Comparison of ENCODE assay signal across 19 cellular contexts in genomic region chr5:64707191-64707590, GRCh38. TPM values are rescaled to one million over a fixed set of nuclear protein-coding genes. Genes with fewer than 3 reads are reported as not detected.
DNase-seq lines count a peak whose midpoint lies in the region; ATAC-seq and TF ChIP-seq lines count a peak whose summit lies in the region.
"Had no signal": no experiment of that assay in that cellular context is flagged by ENCODE, and none has a peak within 500 bp of the region (broad histone marks: within the 10 kb centered on the region; RNA-seq: fewer than 3 reads in every experiment).

No MANE protein-coding gene starts in this region.

- H3K27me3 Mint-ChIP-seq in GM23338 (ENCODE audit: insufficient read depth, low read depth, poor library complexity) = no peaks in the 10 kb centered on the region
- no peaks in the 10 kb centered on the region for H3K27me3 Mint-ChIP-seq in endodermal cell (ENCODE audit: insufficient read depth)
- peaks cover 7 to 29% of the 10 kb centered on the region in 2 donors for H3K27me3 Mint-ChIP-seq in CD8-positive, alpha-beta memory T cell

- no peak overlapping the region for H2BK120ac ChIP-seq in neuronal stem cell (ENCODE audit: low read depth, low read length)

- H3K4me1 Mint-ChIP-seq in GM23338 (peaks cover 30% of the 10 kb centered on the region), endodermal cell (peaks cover 34% of the 10 kb centered on the region)
- no peaks in the 10 kb centered on the region for H3K4me1 Mint-ChIP-seq in CD8-positive, alpha-beta memory T cell
- H3K4me1 Mint-ChIP-seq: CD14-positive monocyte; CD4-positive, alpha-beta memory T cell had no signal

- H3K36me3 Mint-ChIP-seq in GM23338 (ENCODE audit: low read depth) (peaks cover 20% of the 10 kb centered on the region), endodermal cell (ENCODE audit: low read depth) (peaks cover 27% of the 10 kb centered on the region)
- no peaks in the 10 kb centered on the region for H3K36me3 Mint-ChIP-seq in CD8-positive, alpha-beta memory T cell
- H3K36me3 Mint-ChIP-seq: CD14-positive monocyte; CD4-positive, alpha-beta memory T cell had no signal

- TF ChIP-seq CTCF in GM23338 (conservative IDR thresholded peaks at IDR 0.05; ENCODE audit: low read depth in 2 of 2) (no peak), endodermal cell (conservative IDR thresholded peaks at IDR 0.05) (no peak), RWPE1 (conservative IDR thresholded peaks at IDR 0.05; ENCODE audit: low read depth) (no peak)

- H3K4me2 ChIP-seq in GM23338 (peak overlapping the region; percentile 52), neuronal stem cell (ENCODE audit: insufficient read depth, low read length, poor library complexity, severe bottlenecking) (no peak overlapping the region)
- H3K4me2 ChIP-seq: BLaER1 had no signal

- peak overlapping the region; percentile 97 for H3K27ac ChIP-seq in GM23338 (ENCODE audit: low read depth)
- H3K27ac ChIP-seq in HUES64 (ENCODE audit: low read depth, low read length) = peak overlapping the region; percentile 90; the same call in 1 of the 2 replicates
- H3K27ac ChIP-seq in endodermal cell (ENCODE audit: low read depth, low read length) = no peak overlapping the region
- no peak overlapping the region for H3K27ac ChIP-seq in CD8-positive, alpha-beta memory T cell (ENCODE audit: low read depth, low read length)
- H3K27ac ChIP-seq in neuronal stem cell (replicated peaks; ENCODE audit: low read length) = no peak overlapping the region
- no peak overlapping the region for H3K27ac ChIP-seq in RWPE1
- H3K27ac ChIP-seq: BLaER1 had no signal

- DNase-seq in GM23338 (ENCODE audit: low spot score) (peak; percentile 53), endodermal cell (no peak), neuronal stem cell (ENCODE audit: low spot score) (no peak), RWPE1 (ENCODE audit: low spot score) (no peak)
- no peak for DNase-seq in CD8-positive, alpha-beta memory T cell
- no peak for DNase-seq in stimulated activated CD4-positive, alpha-beta T cell treated with anti-CD3 and anti-CD28 coated beads, Interleukin-15, amount 100 ng/mL, for 24 hours
- DNase-seq: 8988T; Calu3; CD4-positive, alpha-beta memory T cell; DMS79 treated with DMSO at 0.1 percent for 48 hours; EL had no signal

- H4K8ac ChIP-seq in neuronal stem cell (ENCODE audit: low read depth, low read length) = no peak overlapping the region

- H3K9ac ChIP-seq in HUES64 (ENCODE audit: low read depth, low read length) = no peak overlapping the region
- no peak overlapping the region for H3K9ac ChIP-seq in endodermal cell (ENCODE audit: extremely low read depth, low read length, poor library complexity, severe bottlenecking)
- H3K9ac ChIP-seq in neuronal stem cell (ENCODE audit: low read depth, low read length, poor library complexity) = no peak overlapping the region
- H3K9ac ChIP-seq: BLaER1 had no signal

- no peaks in the 10 kb centered on the region for H3K27me3 ChIP-seq in GM23338 (ENCODE audit: insufficient read depth)
- no peaks in the 10 kb centered on the region for H3K27me3 ChIP-seq in HUES64 (ENCODE audit: insufficient read depth, low read length)
- H3K27me3 ChIP-seq in endodermal cell (ENCODE audit: control insufficient read depth, insufficient read depth, low read length, poor library complexity, severe bottlenecking) = no peaks in the 10 kb centered on the region
- no peaks in the 10 kb centered on the region for H3K27me3 ChIP-seq in CD8-positive, alpha-beta memory T cell (ENCODE audit: insufficient read depth, low read length, poor library complexity, severe bottlenecking)
- H3K27me3 ChIP-seq in neuronal stem cell (ENCODE audit: control insufficient read depth in 3 of 3, insufficient read depth in 3 of 3, low read depth in 1 of 3, low read length in 3 of 3) = peaks cover 0 to 14% (median 0%) of the 10 kb centered on the region in 3 experiments
- H3K27me3 ChIP-seq: BLaER1 had no signal

- CTCF ChIA-PET in CD8-positive, alpha-beta memory T cell (lab: Charles Lee) = no interaction called here
- CTCF ChIA-PET in RWPE1 (lab: Yijun Ruan, JAX) = interaction anchor here (0.6 to 1.4 kb wide), 3 partner anchors 8 to 90 kb away, joined by 3 to 4 read pairs (median 4); no protein-coding TSS in a partner anchor

- no peak overlapping the region for H3K4ac ChIP-seq in neuronal stem cell (ENCODE audit: low read length)

- no peak overlapping the region for H3K18ac ChIP-seq in neuronal stem cell (ENCODE audit: low read length)

- no peaks in the 10 kb centered on the region for H3K9me2 ChIP-seq in GM23338 (ENCODE audit: insufficient read depth)

- H2BK12ac ChIP-seq in neuronal stem cell (ENCODE audit: low read length) = no peak overlapping the region

- no peak overlapping the region for H2BK15ac ChIP-seq in neuronal stem cell (ENCODE audit: low read length)

- WGBS in HUES64 = 70% methylated on average over 2 of the region's 2 CpGs
- 88% methylated on average over 2 of the region's 2 CpGs; no CpG with 5 or more reads in 1 of the 2 experiments for WGBS in endodermal cell (ENCODE audit: insufficient coverage in 1 of 2, insufficient read length in 1 of 2), 2 experiments
- WGBS in neuronal stem cell (ENCODE audit: extremely low coverage in 2 of 2, insufficient read length in 2 of 2, insufficient replicate concordance in 1 of 2), 2 donors = no CpG with 5 or more reads among the region's 2 CpGs

- H3K4me1 ChIP-seq in GM23338 (ENCODE audit: insufficient read depth) = peaks cover 36% of the 10 kb centered on the region
- peaks cover 42% of the 10 kb centered on the region for H3K4me1 ChIP-seq in HUES64 (ENCODE audit: insufficient read depth, low read length)
- H3K4me1 ChIP-seq in endodermal cell (ENCODE audit: control insufficient read depth, insufficient read depth, low read length) = peaks cover 18% of the 10 kb centered on the region
- H3K4me1 ChIP-seq in CD8-positive, alpha-beta memory T cell (ENCODE audit: insufficient read depth, low read length) = no peaks in the 10 kb centered on the region
- H3K4me1 ChIP-seq in neuronal stem cell (ENCODE audit: control insufficient read depth in 2 of 2, insufficient read depth in 1 of 2, low read depth in 1 of 2, low read length in 2 of 2) = no peaks in the 10 kb centered on the region
- H3K4me1 ChIP-seq: BLaER1, HAP-1 had no signal

- no peak overlapping the region for H3K4me3 Mint-ChIP-seq in GM23338
- no peak overlapping the region for H3K4me3 Mint-ChIP-seq in endodermal cell
- H3K4me3 Mint-ChIP-seq in CD8-positive, alpha-beta memory T cell = no peak overlapping the region
- H3K4me3 Mint-ChIP-seq: CD14-positive monocyte; CD4-positive, alpha-beta memory T cell had no signal

- H3K23ac ChIP-seq in neuronal stem cell (ENCODE audit: low read depth, low read length, poor library complexity) = no peak overlapping the region

- H3K27ac Mint-ChIP-seq in GM23338 (no peak overlapping the region), endodermal cell (no peak overlapping the region)
- H3K27ac Mint-ChIP-seq in CD8-positive, alpha-beta memory T cell = no peak overlapping the region
- H3K27ac Mint-ChIP-seq: CD14-positive monocyte; CD4-positive, alpha-beta memory T cell had no signal

- H3K79me2 ChIP-seq in GM23338 (replicated peaks; ENCODE audit: insufficient read depth) = no peaks in the 10 kb centered on the region

- POLR2A ChIA-PET in CD8-positive, alpha-beta memory T cell (lab: Charles Lee) = no interaction called here
- POLR2A ChIA-PET in RWPE1 (lab: Yijun Ruan, JAX; ENCODE audit: low non-redundant PET) = no interaction called here

- H4K91ac ChIP-seq in neuronal stem cell (ENCODE audit: low read depth, low read length, poor library complexity) = no peak overlapping the region

- H4K20me1 ChIP-seq in GM23338 (replicated peaks; ENCODE audit: insufficient read depth) = no peaks in the 10 kb centered on the region
- H4K20me1 ChIP-seq: BLaER1 had no signal

- H3K9me3 ChIP-seq in HUES64 (ENCODE audit: insufficient read depth, low read depth, low read length) (peaks cover 17% of the 10 kb centered on the region), endodermal cell (ENCODE audit: control insufficient read depth, low read length) (peaks cover 21% of the 10 kb centered on the region), neuronal stem cell (replicated peaks in 1 of 2; ENCODE audit: control insufficient read depth in 2 of 2, insufficient read depth in 1 of 2, low read depth in 1 of 2, low read length in 2 of 2) (no peaks in the 10 kb centered on the region)
- no peaks in the 10 kb centered on the region for H3K9me3 ChIP-seq in CD8-positive, alpha-beta memory T cell (ENCODE audit: low read length)
- H3K9me3 ChIP-seq: BLaER1, HAP-1 had no signal

- peak; percentile 32; the same call in 2 of the 3 replicates for ATAC-seq in GM23338
- ATAC-seq: GM12878 had no signal

- H3K9me3 Mint-ChIP-seq in GM23338 = peaks cover 20% of the 10 kb centered on the region
- peaks cover 17% of the 10 kb centered on the region for H3K9me3 Mint-ChIP-seq in endodermal cell
- peaks cover 0 to 3% (median 0%) of the 10 kb centered on the region in 5 donors for H3K9me3 Mint-ChIP-seq in CD8-positive, alpha-beta memory T cell
- H3K9me3 Mint-ChIP-seq: CD4-positive, alpha-beta memory T cell had no signal

- H2AK5ac ChIP-seq in neuronal stem cell (ENCODE audit: low read depth, low read length) = no peak overlapping the region

- no peak overlapping the region for H3K4me3 ChIP-seq in GM23338
- peak overlapping the region; percentile 19; the same call in 1 of the 2 replicates for H3K4me3 ChIP-seq in HUES64 (ENCODE audit: low read length)
- H3K4me3 ChIP-seq in endodermal cell (ENCODE audit: low read length) = peak overlapping the region; percentile 56
- no peak overlapping the region for H3K4me3 ChIP-seq in CD8-positive, alpha-beta memory T cell (ENCODE audit: low read length)
- no peak overlapping the region for H3K4me3 ChIP-seq in neuronal stem cell (ENCODE audit: low read length in 2 of 2)
- H3K4me3 ChIP-seq: BLaER1, GM12878, HAP-1 had no signal

- H2BK5ac ChIP-seq in neuronal stem cell (ENCODE audit: low read length) = no peak overlapping the region

- H2AFZ ChIP-seq in GM23338 (no peak overlapping the region), neuronal stem cell (ENCODE audit: low read length) (no peak overlapping the region)

- H3K36me3 ChIP-seq in GM23338 (ENCODE audit: insufficient read depth) (peaks cover 7% of the 10 kb centered on the region; the same call in 1 of the 2 replicates), HUES64 (ENCODE audit: insufficient read depth, low read length) (peaks cover 11% of the 10 kb centered on the region), endodermal cell (ENCODE audit: control insufficient read depth, insufficient read depth, low read length) (peaks cover 18% of the 10 kb centered on the region), neuronal stem cell (replicated peaks in 1 of 2; ENCODE audit: control insufficient read depth in 2 of 2, insufficient read depth in 2 of 2, low read length in 2 of 2) (no peaks in the 10 kb centered on the region)
- no peaks in the 10 kb centered on the region for H3K36me3 ChIP-seq in CD8-positive, alpha-beta memory T cell (ENCODE audit: insufficient read depth, low read length)
- H3K36me3 ChIP-seq: BLaER1, HAP-1 had no signal

- H3K14ac ChIP-seq in neuronal stem cell (ENCODE audit: low read length) = no peak overlapping the region

- H3F3A ChIP-seq in GM23338 (replicated peaks; ENCODE audit: low read depth) = no peaks in the 10 kb centered on the region

- no peaks in the 10 kb centered on the region for H3K79me1 ChIP-seq in neuronal stem cell (ENCODE audit: low read depth, low read length)

RNA-seq across cellular contexts. Expression of gene SHISAL2B, which starts 16.9 kb away (rescaled TPM):
- 3.9 and 12.3 TPM in 2 replicates for total RNA-seq in GM23338 (2014; rRNA removed; shearing (Covaris generic))
- polyA plus RNA-seq in GM23338 (2016; fragmentation: Nextera tagmentation; extraction: Ambion mirVana) = 21.1 and 24.4 TPM in 2 replicates
- polyA plus RNA-seq in HUES64 (2013, experiment 1 of 2) = 18.2 TPM
- polyA plus RNA-seq in HUES64 (2013, experiment 2 of 2) = 14.6 TPM
- total RNA-seq in endodermal cell = 100 to 1,000 TPM; 112 to 143 TPM
- polyA plus RNA-seq in endodermal cell (2013, experiment 1 of 2) = 12.9 TPM
- 13.5 TPM for polyA plus RNA-seq in endodermal cell (2013, experiment 2 of 2)
- not detected for total RNA-seq in CD8-positive, alpha-beta memory T cell
- not detected for polyA plus RNA-seq in CD8-positive, alpha-beta memory T cell
- 26.0 TPM for polyA plus RNA-seq in neuronal stem cell (2013, experiment 1 of 2)
- polyA plus RNA-seq in neuronal stem cell (2013, experiment 2 of 2) = 24.9 TPM
- total RNA-seq: A673; Calu3; CD4-positive, alpha-beta memory T cell; GM12878; H4 had no signal
- polyA plus RNA-seq: AG04450; CD14-positive monocyte; CD4-positive, alpha-beta memory T cell; GM12878 had no signal

Comparison
In these comparisons a context has a peak if more than half of its experiments do, and no peak if none do; other contexts are left out.
1. H3K27ac ChIP-seq: peak in GM23338 (single experiment) and HUES64 (single experiment); none in endodermal cell (single experiment), CD8-positive, alpha-beta memory T cell (single experiment), neuronal stem cell (single experiment) and RWPE1 (single experiment).
2. H3K4me3 ChIP-seq: peak in HUES64 (single experiment) and endodermal cell (single experiment); none in GM23338 (single experiment), CD8-positive, alpha-beta memory T cell (single experiment) and neuronal stem cell (0 of 2).